Comparison of ENCODE assay signal across 11 cellular contexts in genomic region chr6:54737247-54737646, GRCh38.
A peak's percentile ranks its signal among the peaks of the same experiment; 100 is the strongest.
DNase-seq lines count a peak whose midpoint lies in the region; ATAC-seq and TF ChIP-seq lines count a peak whose summit lies in the region.
"Had no signal": no experiment of that assay in that cellular context is flagged by ENCODE, and none has a peak within 500 bp of the region (broad histone marks: within the 10 kb centered on the region; RNA-seq: fewer than 3 reads in every experiment).

No MANE protein-coding gene starts in this region.

- H2AFZ ChIP-seq in SU-DHL-6 (ENCODE audit: low read depth, low read length, severe bottlenecking) (no peak overlapping the region), neuronal stem cell (ENCODE audit: low read length) (peak overlapping the region; percentile 63)

- H2BK120ac ChIP-seq in neuronal stem cell (ENCODE audit: low read depth, low read length) = no peak overlapping the region

- no peak overlapping the region for H3K4ac ChIP-seq in neuronal stem cell (ENCODE audit: low read length)

- no CpG with 5 or more reads among the region's 3 CpGs for WGBS in neuronal stem cell (ENCODE audit: extremely low coverage in 2 of 2, insufficient read length in 2 of 2, insufficient replicate concordance in 1 of 2), 2 donors

- no peaks in the 10 kb centered on the region for H3K4me1 ChIP-seq in neuronal stem cell (ENCODE audit: control insufficient read depth in 2 of 2, insufficient read depth in 1 of 2, low read depth in 1 of 2, low read length in 2 of 2)

- peak overlapping the region; percentile 44 for H2BK5ac ChIP-seq in neuronal stem cell (ENCODE audit: low read length)

- peaks cover 1% of the 10 kb centered on the region for H3K79me1 ChIP-seq in neuronal stem cell (ENCODE audit: low read depth, low read length)

- peak; percentile 21 for DNase-seq in activated CD4-positive, alpha-beta T cell treated with anti-CD3 and anti-CD28 coated beads for 36 hours
- DNase-seq in activated CD4-positive, alpha-beta T cell treated with anti-CD3 and anti-CD28 coated beads, Interleukin-2, amount 10 ng/mL, durations not matched to agents 24 days and 14 days = no peak
- DNase-seq in neuronal stem cell (ENCODE audit: low spot score) = no peak
- no peak for DNase-seq in NCI-H526 treated with DMSO at 0.1 percent for 48 hours (lab: John Stamatoyannopoulos, UW)
- no peak for DNase-seq in activated naive CD4-positive, alpha-beta T cell (lab: John Stamatoyannopoulos, UW)
- DNase-seq in NCI-H187 treated with DMSO at 0.1 percent for 48 hours (lab: John Stamatoyannopoulos, UW) = no peak
- DNase-seq: caudate nucleus; CD4-positive, alpha-beta T cell had no signal

- peaks cover 10% of the 10 kb centered on the region for H3K9me3 Mint-ChIP-seq in activated CD4-positive, alpha-beta T cell treated with anti-CD3 and anti-CD28 coated beads for 36 hours (ENCODE audit: low read depth)
- H3K9me3 Mint-ChIP-seq in activated CD4-positive, alpha-beta T cell treated with anti-CD3 and anti-CD28 coated beads, Interleukin-2, amount 10 ng/mL, durations not matched to agents 24 days and 14 days = no peaks in the 10 kb centered on the region

- H3K27ac ChIP-seq in SU-DHL-6 (ENCODE audit: low read depth, low read length) (no peak overlapping the region), neuronal stem cell (replicated peaks; ENCODE audit: low read length) (no peak overlapping the region)

- ATAC-seq in activated CD4-positive, alpha-beta T cell treated with anti-CD3 and anti-CD28 coated beads for 36 hours = no peak
- peak; percentile 54 for ATAC-seq in HG02884 (IDR thresholded peaks at IDR 0.05; ENCODE audit: unreplicated experiment)

- no peaks in the 10 kb centered on the region for H3K79me2 ChIP-seq in SU-DHL-6 (ENCODE audit: insufficient read depth, low read length)

- H3K27ac Mint-ChIP-seq in activated CD4-positive, alpha-beta T cell treated with anti-CD3 and anti-CD28 coated beads for 36 hours = no peak overlapping the region
- no peak overlapping the region for H3K27ac Mint-ChIP-seq in activated CD4-positive, alpha-beta T cell treated with anti-CD3 and anti-CD28 coated beads, Interleukin-2, amount 10 ng/mL, durations not matched to agents 24 days and 14 days
- H3K27ac Mint-ChIP-seq: CD4-positive, alpha-beta T cell; T-helper 1 cell treated with Interleukin-12 subunit alpha and Interleukin-12 subunit beta and Interleukin-4 antibody, amounts not matched to agents 30 μg/mL and 1 μg/mL, for 36 hours had no signal

- no peaks in the 10 kb centered on the region for H3K4me1 Mint-ChIP-seq in activated CD4-positive, alpha-beta T cell treated with anti-CD3 and anti-CD28 coated beads for 36 hours
- no peaks in the 10 kb centered on the region for H3K4me1 Mint-ChIP-seq in activated CD4-positive, alpha-beta T cell treated with anti-CD3 and anti-CD28 coated beads, Interleukin-2, amount 10 ng/mL, durations not matched to agents 24 days and 14 days

- no peak overlapping the region for H4K8ac ChIP-seq in neuronal stem cell (ENCODE audit: low read depth, low read length)

- no peaks in the 10 kb centered on the region for H4K20me1 ChIP-seq in SU-DHL-6 (ENCODE audit: low read depth, low read length)

- 0 out of 2 replicates have a peak, but pooled peaks cover 3% of the 10 kb centered on the region for H3K9me2 ChIP-seq in SU-DHL-6 (replicated peaks; ENCODE audit: insufficient read depth, low read length)

- H3K36me3 Mint-ChIP-seq in activated CD4-positive, alpha-beta T cell treated with anti-CD3 and anti-CD28 coated beads for 36 hours (ENCODE audit: low read depth) = no peaks in the 10 kb centered on the region
- no peaks in the 10 kb centered on the region for H3K36me3 Mint-ChIP-seq in activated CD4-positive, alpha-beta T cell treated with anti-CD3 and anti-CD28 coated beads, Interleukin-2, amount 10 ng/mL, durations not matched to agents 24 days and 14 days (ENCODE audit: low read depth)

- no peak overlapping the region for H3K9ac ChIP-seq in SU-DHL-6 (ENCODE audit: low read length)
- no peak overlapping the region for H3K9ac ChIP-seq in neuronal stem cell (ENCODE audit: low read depth, low read length, poor library complexity)

- POLR2A ChIA-PET in activated CD4-positive, alpha-beta T cell treated with anti-CD3 and anti-CD28 coated beads for 36 hours (lab: Charles Lee) = no interaction called here

- H3K27me3 ChIP-seq in SU-DHL-6 (ENCODE audit: low read length) (no peaks in the 10 kb centered on the region), neuronal stem cell (ENCODE audit: control insufficient read depth in 3 of 3, insufficient read depth in 3 of 3, low read depth in 1 of 3, low read length in 3 of 3) (no peaks in the 10 kb centered on the region)

- H4K91ac ChIP-seq in neuronal stem cell (ENCODE audit: low read depth, low read length, poor library complexity) = no peak overlapping the region

- no peak overlapping the region for H3K4me3 Mint-ChIP-seq in activated CD4-positive, alpha-beta T cell treated with anti-CD3 and anti-CD28 coated beads for 36 hours
- H3K4me3 Mint-ChIP-seq in activated CD4-positive, alpha-beta T cell treated with anti-CD3 and anti-CD28 coated beads, Interleukin-2, amount 10 ng/mL, durations not matched to agents 24 days and 14 days = no peak overlapping the region
- H3K4me3 Mint-ChIP-seq: CD4-positive, alpha-beta T cell; T-helper 1 cell treated with Interleukin-12 subunit alpha and Interleukin-12 subunit beta and Interleukin-4 antibody, amounts not matched to agents 30 μg/mL and 1 μg/mL, for 36 hours had no signal

- H3K23ac ChIP-seq in neuronal stem cell (ENCODE audit: low read depth, low read length, poor library complexity) = no peak overlapping the region

- no peak overlapping the region for H2BK15ac ChIP-seq in neuronal stem cell (ENCODE audit: low read length)

- H3K9me3 ChIP-seq in SU-DHL-6 (ENCODE audit: insufficient read depth, low read length) (0 out of 2 replicates have a peak, but pooled peaks cover 8% of the 10 kb centered on the region), neuronal stem cell (replicated peaks in 1 of 2; ENCODE audit: control insufficient read depth in 2 of 2, insufficient read depth in 1 of 2, low read depth in 1 of 2, low read length in 2 of 2) (no peaks in the 10 kb centered on the region)

- H3K18ac ChIP-seq in neuronal stem cell (ENCODE audit: low read length) = no peak overlapping the region

- H2BK12ac ChIP-seq in neuronal stem cell (ENCODE audit: low read length) = no peak overlapping the region

- no peaks in the 10 kb centered on the region for H3K27me3 Mint-ChIP-seq in activated CD4-positive, alpha-beta T cell treated with anti-CD3 and anti-CD28 coated beads for 36 hours
- no peaks in the 10 kb centered on the region for H3K27me3 Mint-ChIP-seq in activated CD4-positive, alpha-beta T cell treated with anti-CD3 and anti-CD28 coated beads, Interleukin-2, amount 10 ng/mL, durations not matched to agents 24 days and 14 days
- H3K27me3 Mint-ChIP-seq: CD4-positive, alpha-beta T cell had no signal

- H3K36me3 ChIP-seq in SU-DHL-6 (ENCODE audit: low read length) = no peaks in the 10 kb centered on the region
- no peaks in the 10 kb centered on the region for H3K36me3 ChIP-seq in neuronal stem cell (replicated peaks in 1 of 2; ENCODE audit: control insufficient read depth in 2 of 2, insufficient read depth in 2 of 2, low read length in 2 of 2)

- intact Hi-C loops in activated CD4-positive, alpha-beta T cell treated with anti-CD3 and anti-CD28 coated beads for 36 hours (cut with DNase I, micrococcal nuclease) = no loop called here
- intact Hi-C loops in activated CD4-positive, alpha-beta T cell treated with anti-CD3 and anti-CD28 coated beads, Interleukin-2, amount 10 ng/mL, durations not matched to agents 24 days and 14 days (cut with micrococcal nuclease) = no loop called here

- peak; percentile 44 for TF ChIP-seq CTCF in SU-DHL-6 (IDR thresholded peaks at IDR 0.05; ENCODE audit: insufficient read depth, low read length, poor library complexity, severe bottlenecking)

- H2AK5ac ChIP-seq in neuronal stem cell (ENCODE audit: low read depth, low read length) = no peak overlapping the region

- H3K14ac ChIP-seq in neuronal stem cell (ENCODE audit: low read length) = peak overlapping the region; percentile 91

- H3K4me3 ChIP-seq in SU-DHL-6 (ENCODE audit: insufficient read depth, low read length, poor library complexity, severe bottlenecking) (no peak overlapping the region), neuronal stem cell (ENCODE audit: low read length in 2 of 2) (no peak overlapping the region)

- CTCF ChIA-PET in activated CD4-positive, alpha-beta T cell treated with anti-CD3 and anti-CD28 coated beads for 36 hours (lab: Charles Lee) = interaction anchor here (1.4 kb wide), 1 partner anchor 20 kb away, joined by 7 read pairs; no protein-coding TSS in a partner anchor

- H3K4me2 ChIP-seq in SU-DHL-6 (ENCODE audit: low read depth, low read length, poor library complexity, severe bottlenecking) (no peak overlapping the region), neuronal stem cell (ENCODE audit: insufficient read depth, low read length, poor library complexity, severe bottlenecking) (no peak overlapping the region)

- no peaks in the 10 kb centered on the region for H3F3A ChIP-seq in SU-DHL-6 (ENCODE audit: insufficient read depth)
